18 cellular contexts compared by ENCODE assay signal in genomic region chr5:159550951-159551350, GRCh38.
"Had no signal": no experiment of that assay in that cellular context is flagged by ENCODE, and none has a peak within 500 bp of the region (broad histone marks: within the 10 kb centered on the region; RNA-seq: fewer than 3 reads in every experiment).

No MANE protein-coding gene starts in this region.

- H3K27me3 ChIP-seq: dorsolateral prefrontal cortex, gastrocnemius medialis, heart right ventricle, stomach, transverse colon had no signal

- H3K27ac Mint-ChIP-seq: naive thymus-derived CD8-positive, alpha-beta T cell had no signal

- H3K4me1 ChIP-seq: gastrocnemius medialis, heart right ventricle, stomach, transverse colon had no signal

- H3K36me3 ChIP-seq: gastrocnemius medialis, heart right ventricle, neutrophil, stomach, thoracic aorta, transverse colon had no signal

- H3K4me3 ChIP-seq: coronary artery, dorsolateral prefrontal cortex, gastrocnemius medialis, heart right ventricle, skin epidermis, stomach, thoracic aorta, transverse colon had no signal

- H3K4me3 Mint-ChIP-seq: naive thymus-derived CD8-positive, alpha-beta T cell had no signal

- H3K27ac ChIP-seq: coronary artery, dorsolateral prefrontal cortex, gastrocnemius medialis, heart right ventricle, neutrophil, skin epidermis, stomach, thoracic aorta, transverse colon had no signal

- ATAC-seq: gastrocnemius medialis; heart right ventricle; naive thymus-derived CD8-positive, alpha-beta T cell; sciatic nerve had no signal

- H3K9me3 ChIP-seq: gastrocnemius medialis, neutrophil, thoracic aorta, transverse colon had no signal

- DNase-seq: dorsolateral prefrontal cortex; effector CD8-positive, alpha-beta T cell; gastrocnemius medialis; heart right ventricle; hypothalamus; kidney glomerular epithelial cell; naive thymus-derived CD8-positive, alpha-beta T cell; stimulated activated CD4-positive, alpha-beta T cell treated with anti-CD3 and anti-CD28 coated beads, Interleukin-2, amount 100 ng/mL, for 24 hours; stimulated activated CD4-positive, alpha-beta T cell treated with anti-CD3 and anti-CD28 coated beads, Interleukin-4, amount 100 ng/mL, for 4 hours; stimulated activated naive CD4-positive, alpha-beta T cell; stomach; substantia nigra; transverse colon had no signal
